In the genomic region with DNA sequence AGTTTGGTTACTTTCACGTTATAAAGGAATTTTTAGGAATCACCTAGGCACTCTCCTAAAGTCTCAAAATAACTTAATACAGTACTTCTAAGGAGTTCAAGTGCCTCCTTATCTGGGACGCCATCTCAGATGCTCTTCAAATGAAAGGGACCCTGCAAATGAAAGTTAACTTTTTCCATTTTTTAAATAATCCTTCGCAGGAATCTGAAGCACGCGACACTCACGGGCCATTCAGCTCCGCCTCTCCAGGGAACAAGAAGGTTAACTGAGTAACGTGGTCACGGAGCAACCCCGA, we compare ENCODE assay signal across 8 cellular contexts. TPM values are rescaled to one million over a fixed set of nuclear protein-coding genes. Genes with fewer than 3 reads are reported as not detected.
DNase-seq lines count a peak whose midpoint lies in the region; ATAC-seq and TF ChIP-seq lines count a peak whose summit lies in the region.

No MANE protein-coding gene starts in this region.

- H3K4me3 Mint-ChIP-seq in GM23338: peak overlapping the region; percentile 98

- no peaks in the 10 kb centered on the region for H3K9me3 ChIP-seq in SJSA1 (replicated peaks)

- H3K27me3 ChIP-seq in GM23338 (ENCODE audit: insufficient read depth) (no peaks in the 10 kb centered on the region), SJSA1 (replicated peaks) (no peaks in the 10 kb centered on the region)

- H3K27ac ChIP-seq in GM23338 (ENCODE audit: low read depth): peak overlapping the region; percentile 97
- H3K27ac ChIP-seq in SJSA1: peak overlapping the region; percentile 77
- peak overlapping the region; percentile 4 to 99 (median 94) for H3K27ac ChIP-seq in skin epidermis

- H3K36me3 ChIP-seq in GM23338 (ENCODE audit: insufficient read depth): no peaks in the 10 kb centered on the region
- H3K36me3 ChIP-seq in SJSA1: peaks cover 15% of the 10 kb centered on the region

- no peak for ATAC-seq in GM23338
- no peak for ATAC-seq in GM21717 (IDR thresholded peaks at IDR 0.05; ENCODE audit: unreplicated experiment)
- no peak for ATAC-seq in left colon
- ATAC-seq in HG03045 (IDR thresholded peaks at IDR 0.05; ENCODE audit: unreplicated experiment): no peak

- peak overlapping the region; percentile 99 for H3K27ac Mint-ChIP-seq in GM23338

- no peaks in the 10 kb centered on the region for H3K36me3 Mint-ChIP-seq in GM23338 (ENCODE audit: low read depth)

- H3F3A ChIP-seq in GM23338 (replicated peaks; ENCODE audit: low read depth): no peaks in the 10 kb centered on the region

- peak overlapping the region; percentile 67; the same call in 1 of the 2 replicates for H2AFZ ChIP-seq in GM23338

- no peak for TF ChIP-seq CTCF in GM23338 (conservative IDR thresholded peaks at IDR 0.05; ENCODE audit: low read depth in 2 of 2)
- no peak for TF ChIP-seq CTCF in fibroblast of villous mesenchyme (IDR thresholded peaks at IDR 0.05; ENCODE audit: insufficient read depth, low read depth, low read length)

- H3K4me1 ChIP-seq in GM23338 (ENCODE audit: insufficient read depth) (peaks cover 18% of the 10 kb centered on the region), SJSA1 (replicated peaks) (peaks cover 15% of the 10 kb centered on the region; the same call in 1 of the 2 replicates)

- peaks cover 29% of the 10 kb centered on the region for H4K20me1 ChIP-seq in GM23338 (replicated peaks; ENCODE audit: insufficient read depth)

- peaks cover 12% of the 10 kb centered on the region for H3K27me3 Mint-ChIP-seq in GM23338 (ENCODE audit: insufficient read depth, low read depth, poor library complexity)

- peaks cover 51% of the 10 kb centered on the region for H3K79me2 ChIP-seq in GM23338 (replicated peaks; ENCODE audit: insufficient read depth)

- H3K4me3 ChIP-seq in GM23338 (peak overlapping the region; percentile 95), SJSA1 (peak overlapping the region; percentile 71), fibroblast of villous mesenchyme (ENCODE audit: low read depth, low read length) (peak overlapping the region; percentile 80), skin epidermis (peak overlapping the region; percentile 76 to 97 (median 90))

- intact Hi-C loops in left colon (cut with DNase I, micrococcal nuclease): no loop called here

- H3K4me2 ChIP-seq in GM23338: peak overlapping the region; percentile 94

- no peaks in the 10 kb centered on the region for H3K9me3 Mint-ChIP-seq in GM23338

- peaks cover 33% of the 10 kb centered on the region for H3K4me1 Mint-ChIP-seq in GM23338

- no peaks in the 10 kb centered on the region for H3K9me2 ChIP-seq in GM23338 (ENCODE audit: insufficient read depth)

- DNase-seq in GM23338 (ENCODE audit: low spot score): no peak
- DNase-seq in SJSA1 (ENCODE audit: low read depth in 1 of 2, low spot score in 2 of 2): no peak
- no peak for DNase-seq in fibroblast of villous mesenchyme (ENCODE audit: low read depth)
- no peak for DNase-seq in activated CD4-positive, CD25-positive, alpha-beta regulatory T cell (lab: John Stamatoyannopoulos, UW)
- no peak for DNase-seq in left colon

TF ChIP-seq in GM23338, 12 proteins besides CTCF, POLR2A, EP300 and RAD21 (continues in another document):
- TF ChIP-seq EZH2phosphoT487 (IDR thresholded peaks at IDR 0.05; ENCODE audit: unreplicated experiment) (no peak), ZNF114 (CRISPR knock-in tag; IDR thresholded peaks at IDR 0.05) (no peak), ZNF331 (CRISPR knock-in tag; IDR thresholded peaks at IDR 0.05; ENCODE audit: low read depth) (no peak), EZH2 (IDR thresholded peaks at IDR 0.05; ENCODE audit: low read depth, unreplicated experiment) (no peak), STAT1 (IDR thresholded peaks at IDR 0.05; ENCODE audit: unreplicated experiment) (no peak), CREB1 (CRISPR knock-in tag; IDR thresholded peaks at IDR 0.05; ENCODE audit: low read depth) (no peak), NANOG (IDR thresholded peaks at IDR 0.05; ENCODE audit: borderline replicate concordance) (no peak), POLR2AphosphoS5 (IDR thresholded peaks at IDR 0.05; ENCODE audit: low read depth) (no peak), JUNB (IDR thresholded peaks at IDR 0.05; ENCODE audit: unreplicated experiment) (no peak)
- TF ChIP-seq, protein P1, sequence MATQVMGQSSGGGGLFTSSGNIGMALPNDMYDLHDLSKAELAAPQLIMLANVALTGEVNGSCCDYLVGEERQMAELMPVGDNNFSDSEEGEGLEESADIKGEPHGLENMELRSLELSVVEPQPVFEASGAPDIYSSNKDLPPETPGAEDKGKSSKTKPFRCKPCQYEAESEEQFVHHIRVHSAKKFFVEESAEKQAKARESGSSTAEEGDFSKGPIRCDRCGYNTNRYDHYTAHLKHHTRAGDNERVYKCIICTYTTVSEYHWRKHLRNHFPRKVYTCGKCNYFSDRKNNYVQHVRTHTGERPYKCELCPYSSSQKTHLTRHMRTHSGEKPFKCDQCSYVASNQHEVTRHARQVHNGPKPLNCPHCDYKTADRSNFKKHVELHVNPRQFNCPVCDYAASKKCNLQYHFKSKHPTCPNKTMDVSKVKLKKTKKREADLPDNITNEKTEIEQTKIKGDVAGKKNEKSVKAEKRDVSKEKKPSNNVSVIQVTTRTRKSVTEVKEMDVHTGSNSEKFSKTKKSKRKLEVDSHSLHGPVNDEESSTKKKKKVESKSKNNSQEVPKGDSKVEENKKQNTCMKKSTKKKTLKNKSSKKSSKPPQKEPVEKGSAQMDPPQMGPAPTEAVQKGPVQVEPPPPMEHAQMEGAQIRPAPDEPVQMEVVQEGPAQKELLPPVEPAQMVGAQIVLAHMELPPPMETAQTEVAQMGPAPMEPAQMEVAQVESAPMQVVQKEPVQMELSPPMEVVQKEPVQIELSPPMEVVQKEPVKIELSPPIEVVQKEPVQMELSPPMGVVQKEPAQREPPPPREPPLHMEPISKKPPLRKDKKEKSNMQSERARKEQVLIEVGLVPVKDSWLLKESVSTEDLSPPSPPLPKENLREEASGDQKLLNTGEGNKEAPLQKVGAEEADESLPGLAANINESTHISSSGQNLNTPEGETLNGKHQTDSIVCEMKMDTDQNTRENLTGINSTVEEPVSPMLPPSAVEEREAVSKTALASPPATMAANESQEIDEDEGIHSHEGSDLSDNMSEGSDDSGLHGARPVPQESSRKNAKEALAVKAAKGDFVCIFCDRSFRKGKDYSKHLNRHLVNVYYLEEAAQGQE (IDR thresholded peaks at IDR 0.05; ENCODE audit: unreplicated experiment): no peak
- TF ChIP-seq, protein P2, sequence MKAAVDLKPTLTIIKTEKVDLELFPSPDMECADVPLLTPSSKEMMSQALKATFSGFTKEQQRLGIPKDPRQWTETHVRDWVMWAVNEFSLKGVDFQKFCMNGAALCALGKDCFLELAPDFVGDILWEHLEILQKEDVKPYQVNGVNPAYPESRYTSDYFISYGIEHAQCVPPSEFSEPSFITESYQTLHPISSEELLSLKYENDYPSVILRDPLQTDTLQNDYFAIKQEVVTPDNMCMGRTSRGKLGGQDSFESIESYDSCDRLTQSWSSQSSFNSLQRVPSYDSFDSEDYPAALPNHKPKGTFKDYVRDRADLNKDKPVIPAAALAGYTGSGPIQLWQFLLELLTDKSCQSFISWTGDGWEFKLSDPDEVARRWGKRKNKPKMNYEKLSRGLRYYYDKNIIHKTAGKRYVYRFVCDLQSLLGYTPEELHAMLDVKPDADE (IDR thresholded peaks at IDR 0.05): no peak

RNA-seq across cellular contexts. Expression of a gene that starts 0.5 kb away (rescaled TPM):
- 75.0 and 75.6 TPM in 2 replicates for total RNA-seq in GM23338 (2014; rRNA removed; shearing (Covaris generic))
- polyA plus RNA-seq in GM23338 (2016; fragmentation: Nextera tagmentation; extraction: Ambion mirVana): 242 and 281 TPM in 2 replicates
- total RNA-seq in SJSA1 (2014; rRNA removed; shearing (Covaris generic)): 81.7 and 96.7 TPM in 2 replicates
- total RNA-seq in fibroblast of villous mesenchyme: 59.9 and 84.2 TPM in 2 replicates
- 10 to 100 TPM; 46.6 to 48.5 TPM for total RNA-seq in left colon
